Comparison of ENCODE assay signal across 1 cellular context in genomic region chr11:47225552-47226137, GRCh38.
TF ChIP-seq lines count a peak whose summit lies in the region.

No MANE protein-coding gene starts in this region.

TF ChIP-seq in K562, 482 proteins besides CTCF, POLR2A, EP300 and RAD21:
- TF ChIP-seq PHF21A (IDR thresholded peaks at IDR 0.05; ENCODE audit: borderline replicate concordance, low read depth) (no peak), ZNF146 (CRISPR knock-in tag; IDR thresholded peaks at IDR 0.05; ENCODE audit: unreplicated experiment) (peak; percentile 55), TCFL5 (CRISPR knock-in tag; conservative IDR thresholded peaks at IDR 0.05) (no peak), KLF1 (tag; IDR thresholded peaks at IDR 0.05) (no peak), ZNF445 (CRISPR knock-in tag; IDR thresholded peaks at IDR 0.05; ENCODE audit: low read depth) (no peak), ZNF407 (IDR thresholded peaks at IDR 0.05; ENCODE audit: low read depth) (no peak), ZBED1 (IDR thresholded peaks at IDR 0.05) (no peak), TCF7 (IDR thresholded peaks at IDR 0.05; ENCODE audit: borderline replicate concordance) (no peak), DIDO1 (tag; IDR thresholded peaks at IDR 0.05; ENCODE audit: low read depth) (no peak)
